3 cellular contexts compared by ENCODE assay signal in the genomic region with DNA sequence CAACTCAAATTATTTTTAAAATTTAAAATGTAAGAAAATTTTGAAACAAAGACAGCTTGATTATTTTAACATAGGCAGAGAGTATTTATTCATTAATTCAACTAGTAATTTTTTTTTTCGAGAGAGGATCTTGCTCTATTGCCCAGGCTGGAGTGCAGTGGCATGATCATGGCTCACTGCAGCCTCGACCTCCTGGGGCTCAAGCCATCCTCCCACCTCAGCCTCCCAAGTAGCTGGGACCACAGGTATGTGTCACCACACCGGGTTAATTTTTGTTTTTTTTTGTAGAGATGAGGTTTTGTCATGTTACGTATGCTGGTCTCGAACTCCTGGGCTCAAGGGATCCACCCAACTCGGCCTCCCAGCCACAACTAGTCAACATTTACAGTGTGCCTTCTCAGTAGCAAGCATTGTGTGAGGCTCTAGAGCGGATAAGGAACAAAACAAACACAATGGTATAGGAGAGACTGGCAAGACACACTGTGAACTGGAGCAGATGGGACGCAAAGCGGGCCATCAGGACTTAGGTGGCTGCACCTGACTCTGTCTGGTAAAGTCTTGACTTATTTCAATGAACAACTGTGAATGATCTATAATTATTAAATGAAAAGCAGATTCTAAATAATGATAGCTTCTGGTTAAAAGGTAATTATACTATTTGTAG.
TF ChIP-seq lines count a peak whose summit lies in the region.

No MANE protein-coding gene starts in this region.

TF ChIP-seq in liver, 16 proteins besides CTCF, POLR2A, EP300 and RAD21:
- TF ChIP-seq FOXA1 (IDR thresholded peaks at IDR 0.05) (no peak), ZBTB33 (IDR thresholded peaks at IDR 0.05) (no peak), HNF4A (conservative IDR thresholded peaks at IDR 0.05) (no peak), YY1 (IDR thresholded peaks at IDR 0.05) (no peak), HNF4G (IDR thresholded peaks at IDR 0.05) (no peak), RXRA (IDR thresholded peaks at IDR 0.05) (no peak), NR2F2 (IDR thresholded peaks at IDR 0.05) (no peak), FOXA2 (IDR thresholded peaks at IDR 0.05) (no peak), REST (IDR thresholded peaks at IDR 0.05) (no peak), TAF1 (conservative IDR thresholded peaks at IDR 0.05) (no peak), JUND (IDR thresholded peaks at IDR 0.05) (no peak), SP1 (IDR thresholded peaks at IDR 0.05) (no peak), EGR1 (IDR thresholded peaks at IDR 0.05; ENCODE audit: low read depth in 2 of 2) (no peak), GABPA (IDR thresholded peaks at IDR 0.05 in 1 of 2, conservative IDR thresholded peaks at IDR 0.05 in 1 of 2) (no peak)
- TF ChIP-seq, protein P1, sequence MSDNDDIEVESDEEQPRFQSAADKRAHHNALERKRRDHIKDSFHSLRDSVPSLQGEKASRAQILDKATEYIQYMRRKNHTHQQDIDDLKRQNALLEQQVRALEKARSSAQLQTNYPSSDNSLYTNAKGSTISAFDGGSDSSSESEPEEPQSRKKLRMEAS (IDR thresholded peaks at IDR 0.05) = no peak
- TF ChIP-seq, protein P2, sequence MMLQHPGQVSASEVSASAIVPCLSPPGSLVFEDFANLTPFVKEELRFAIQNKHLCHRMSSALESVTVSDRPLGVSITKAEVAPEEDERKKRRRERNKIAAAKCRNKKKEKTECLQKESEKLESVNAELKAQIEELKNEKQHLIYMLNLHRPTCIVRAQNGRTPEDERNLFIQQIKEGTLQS (IDR thresholded peaks at IDR 0.05) = no peak
TF ChIP-seq in liver: peak in this region for 0.

TF ChIP-seq in HepG2, 621 proteins besides CTCF, POLR2A, EP300 and RAD21:
- TF ChIP-seq, protein P3, sequence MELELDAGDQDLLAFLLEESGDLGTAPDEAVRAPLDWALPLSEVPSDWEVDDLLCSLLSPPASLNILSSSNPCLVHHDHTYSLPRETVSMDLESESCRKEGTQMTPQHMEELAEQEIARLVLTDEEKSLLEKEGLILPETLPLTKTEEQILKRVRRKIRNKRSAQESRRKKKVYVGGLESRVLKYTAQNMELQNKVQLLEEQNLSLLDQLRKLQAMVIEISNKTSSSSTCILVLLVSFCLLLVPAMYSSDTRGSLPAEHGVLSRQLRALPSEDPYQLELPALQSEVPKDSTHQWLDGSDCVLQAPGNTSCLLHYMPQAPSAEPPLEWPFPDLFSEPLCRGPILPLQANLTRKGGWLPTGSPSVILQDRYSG (CRISPR knock-in tag; IDR thresholded peaks at IDR 0.05) = no peak
- TF ChIP-seq DR1 (CRISPR knock-in tag; IDR thresholded peaks at IDR 0.05) = no peak
- no peak for TF ChIP-seq HDAC6 (IDR thresholded peaks at IDR 0.05; ENCODE audit: low read depth, low read length)

TF ChIP-seq in SK-N-SH, 30 proteins besides CTCF, POLR2A, EP300 and RAD21:
- TF ChIP-seq SIN3A (IDR thresholded peaks at IDR 0.05; ENCODE audit: borderline replicate concordance, low read depth, low read length) (no peak), TCF12 (IDR thresholded peaks at IDR 0.05) (no peak), POLR2AphosphoS5 (IDR thresholded peaks at IDR 0.05; ENCODE audit: low read depth, low read length) (no peak), MEF2A (IDR thresholded peaks at IDR 0.05; ENCODE audit: borderline replicate concordance, low read depth) (no peak), IRF3 (IDR thresholded peaks at IDR 0.05; ENCODE audit: low read depth, low read length) (no peak), RXRA (IDR thresholded peaks at IDR 0.05; ENCODE audit: borderline replicate concordance, low read depth) (no peak)
TF ChIP-seq in SK-N-SH: peak in this region for 0.
